Comparison of ENCODE assay signal across 13 cellular contexts in genomic region chr14:69355955-69356321, GRCh38. TPM values are rescaled to one million over a fixed set of nuclear protein-coding genes. Genes with fewer than 3 reads are reported as not detected.
DNase-seq lines count a peak whose midpoint lies in the region; ATAC-seq, FAIRE-seq and TF ChIP-seq lines count a peak whose summit lies in the region.
"Had no signal": no experiment of that assay in that cellular context is flagged by ENCODE, and none has a peak within 500 bp of the region (broad histone marks: within the 10 kb centered on the region; RNA-seq: fewer than 3 reads in every experiment).

No MANE protein-coding gene starts in this region.

- H3K36me3 ChIP-seq in mucosa of descending colon (ENCODE audit: low read depth), result no peaks in the 10 kb centered on the region
- H3K36me3 ChIP-seq: adrenal gland, ovary had no signal

- FAIRE-seq in urothelium cell line (lab: Jason Lieb, UNC), result no peak
- FAIRE-seq: A204.1 had no signal

- intact Hi-C loops in mucosa of descending colon (cut with DNase I, micrococcal nuclease), result no loop called here

- DNase-seq in NCI-H524 (lab: John Stamatoyannopoulos, UW) (peak; percentile 18 to 57), NCI-H524 treated with DMSO at 0.1 percent for 48 hours (lab: John Stamatoyannopoulos, UW) (no peak), dedifferentiated amniotic fluid mesenchymal stem cell (ENCODE audit: extremely low spot score) (peak; percentile 66), mucosa of descending colon (no peak), urothelium cell line (ENCODE audit: low spot score) (peak; percentile 72)
- no peak for DNase-seq in activated effector memory CD4-positive, alpha-beta T cell treated with anti-CD3 and anti-CD28 coated beads, Interleukin-2, amount 50 U/mL, for 16 hours
- DNase-seq: activated CD4-positive, alpha-beta memory T cell treated with anti-CD3 and anti-CD28 coated beads for 36 hours; MM.1S had no signal

- TF ChIP-seq CTCF in mucosa of descending colon (IDR thresholded peaks at IDR 0.05), result no peak

- no peaks in the 10 kb centered on the region for H3K9me3 ChIP-seq in mucosa of descending colon
- H3K9me3 ChIP-seq: adrenal gland, ovary had no signal

- no peaks in the 10 kb centered on the region for H3K4me1 ChIP-seq in mucosa of descending colon (ENCODE audit: low read depth)

- ATAC-seq in mucosa of descending colon (peak; percentile 20), HG03095 (IDR thresholded peaks at IDR 0.05; ENCODE audit: unreplicated experiment) (no peak), GM19328 (IDR thresholded peaks at IDR 0.05; ENCODE audit: unreplicated experiment) (no peak)

- H3K4me3 ChIP-seq in mucosa of descending colon, result no peak overlapping the region
- H3K4me3 ChIP-seq: adrenal gland, ovary had no signal

RNA-seq across cellular contexts. Expression of gene ERH, which starts 42.2 kb away (rescaled TPM):
- total RNA-seq in mucosa of descending colon, result 100 to 1,000 TPM; 107 to 144 (median 125) TPM

RNA-seq across cellular contexts. Expression of gene SLC39A9, which starts 42.6 kb away (rescaled TPM):
- total RNA-seq in mucosa of descending colon, result 10 to 100 TPM; 52.5 to 82.9 (median 78.5) TPM

Comparison
In these comparisons a context has a peak if more than half of its experiments do, and no peak if none do; other contexts are left out.
1. DNase-seq: peak in NCI-H524 (2 of 2), dedifferentiated amniotic fluid mesenchymal stem cell (single experiment) and urothelium cell line (single experiment); none in NCI-H524 treated with DMSO at 0.1 percent for 48 hours (single experiment), mucosa of descending colon (0 of 3) and activated effector memory CD4-positive, alpha-beta T cell treated with anti-CD3 and anti-CD28 coated beads, Interleukin-2, amount 50 U/mL, for 16 hours (single experiment).